Comparison of ENCODE assay signal across 22 cellular contexts in genomic region chr14:46368275-46368674, GRCh38.
DNase-seq lines count a peak whose midpoint lies in the region; ATAC-seq and TF ChIP-seq lines count a peak whose summit lies in the region.
"Had no signal": no experiment of that assay in that cellular context is flagged by ENCODE, and none has a peak within 500 bp of the region (broad histone marks: within the 10 kb centered on the region; RNA-seq: fewer than 3 reads in every experiment).

No MANE protein-coding gene starts in this region.

- H3K4ac ChIP-seq in mesendoderm (ENCODE audit: low read depth, low read length): peak overlapping the region; percentile 98

- H2BK5ac ChIP-seq in mesendoderm (ENCODE audit: low read length): peak overlapping the region; percentile 57

- no peak overlapping the region for H4K5ac ChIP-seq in mesendoderm (ENCODE audit: low read length)

- peaks cover 7% of the 10 kb centered on the region for H3K9me3 Mint-ChIP-seq in MCF 10A (ENCODE audit: unreplicated experiment)

- H3K79me2 ChIP-seq in mammary epithelial cell (ENCODE audit: insufficient read depth, low read length) (no peaks in the 10 kb centered on the region), mesendoderm (ENCODE audit: control insufficient read depth, insufficient read depth, low read length) (no peaks in the 10 kb centered on the region)

- no peaks in the 10 kb centered on the region for H3K4me1 ChIP-seq in mammary epithelial cell (ENCODE audit: insufficient read depth, low read length)
- H3K4me1 ChIP-seq in mesendoderm (ENCODE audit: control insufficient read depth, low read depth, low read length): peaks cover 4% of the 10 kb centered on the region
- H3K4me1 ChIP-seq in testis: no peaks in the 10 kb centered on the region

- no peaks in the 10 kb centered on the region for H3K36me3 Mint-ChIP-seq in MCF 10A (ENCODE audit: insufficient read depth, unreplicated experiment)
- H3K36me3 Mint-ChIP-seq: IgD-negative memory B cell had no signal

- no peak for TF ChIP-seq POLR2A in testis (IDR thresholded peaks at IDR 0.05)

- CTCF ChIA-PET in MCF 10A (lab: Yijun Ruan, JAX): no interaction called here
- CTCF ChIA-PET in mammary epithelial cell (lab: Charles Lee; ENCODE audit: low non-redundant PET): no interaction called here

- no peaks in the 10 kb centered on the region for H4K20me1 ChIP-seq in mammary epithelial cell (ENCODE audit: insufficient read depth, low read length)

- H3K27me3 ChIP-seq in mammary epithelial cell (ENCODE audit: insufficient read depth, low read length) (no peaks in the 10 kb centered on the region), mesendoderm (ENCODE audit: insufficient read depth, low read length, poor library complexity) (no peaks in the 10 kb centered on the region), testis (no peaks in the 10 kb centered on the region)

- H3K36me3 ChIP-seq in mammary epithelial cell (ENCODE audit: insufficient read depth, low read length) (no peaks in the 10 kb centered on the region), mesendoderm (ENCODE audit: control insufficient read depth, insufficient read depth, low read length) (no peaks in the 10 kb centered on the region), testis (ENCODE audit: low read depth, missing control alignments) (no peaks in the 10 kb centered on the region)

- intact Hi-C loops in MCF 10A (cut with micrococcal nuclease): no loop called here
- intact Hi-C loops in mammary epithelial cell (cut with micrococcal nuclease): no loop called here
- intact Hi-C loops in testis (cut with DNase I; ENCODE audit: low total_unique reads): no loop called here
- intact Hi-C loops in head of caudate nucleus (cut with DNase I): no loop called here

- H3K9me3 ChIP-seq in mammary epithelial cell (replicated peaks; ENCODE audit: insufficient read depth, low read length) (peaks cover 12% of the 10 kb centered on the region), testis (no peaks in the 10 kb centered on the region)
- H3K9me3 ChIP-seq: SK-N-SH had no signal

- no peak overlapping the region for H4K8ac ChIP-seq in mesendoderm (ENCODE audit: low read depth, low read length)

- POLR2A ChIA-PET in MCF 10A (lab: Yijun Ruan, JAX): no interaction called here

- no peaks in the 10 kb centered on the region for H3K79me1 ChIP-seq in mesendoderm (ENCODE audit: low read length)

- BruUV-seq in MCF 10A (replicated peaks; lab: Mats Ljungman, UMichigan): no TSS peak
- BruUV-seq in mammary epithelial cell (replicated peaks; lab: Mats Ljungman, UMichigan): no TSS peak

- DNase-seq in MCF 10A (ENCODE audit: unreplicated experiment): peak; percentile 5
- DNase-seq in mammary epithelial cell: no peak
- DNase-seq in RKO (ENCODE audit: low spot score): peak; percentile 9
- DNase-seq in mesendoderm: peak; percentile 21
- DNase-seq in testis: peak; percentile 34
- no peak for DNase-seq in head of caudate nucleus
- no peak for DNase-seq in SKM-1 treated with dmso at 0.1 percent for 144 hours (lab: John Stamatoyannopoulos, UW; ENCODE audit: unreplicated experiment)
- DNase-seq: AML-193, H7, Karpas-422, MM.1S, NCI-H1092 treated with DMSO at 0.1 percent for 48 hours, NCI-H146, NCI-H2081, NCI-H2171 treated with DMSO at 0.1 percent for 48 hours, RPMI8226, SHP77 treated with DMSO at 0.1 percent for 48 hours, SK-N-SH had no signal

- dilution Hi-C loops in mammary epithelial cell (cut with HindIII; ENCODE audit: low sequenced_read_pairs): no loop called here

- no peak overlapping the region for H3K27ac Mint-ChIP-seq in MCF 10A (ENCODE audit: low read depth, unreplicated experiment)
- H3K27ac Mint-ChIP-seq: IgD-negative memory B cell had no signal

- H3K4me2 ChIP-seq in mammary epithelial cell (ENCODE audit: insufficient read depth, low read depth, low read length) (no peak overlapping the region), mesendoderm (ENCODE audit: low read length) (no peak overlapping the region)
- H3K4me2 ChIP-seq: SK-N-SH had no signal

- no peak overlapping the region for H2BK15ac ChIP-seq in mesendoderm (replicated peaks; ENCODE audit: low read depth)

- WGBS in mammary epithelial cell (ENCODE audit: low coverage, missing lambda C conversion rate): 39% methylated on average over 3 of the region's 3 CpGs
- no CpG with 5 or more reads among the region's 3 CpGs for WGBS in mesendoderm (ENCODE audit: extremely low coverage, insufficient coverage, low lambda C conversion rate)
- 53 to 60% methylated on average over 3 of the region's 3 CpGs for WGBS in testis, 2 donors

- no peak overlapping the region for H2AFZ ChIP-seq in mammary epithelial cell (ENCODE audit: low read depth, low read length)

- no peak for TF ChIP-seq CTCF in MCF 10A (IDR thresholded peaks at IDR 0.05; ENCODE audit: unreplicated experiment)
- TF ChIP-seq CTCF in mammary epithelial cell (conservative IDR thresholded peaks at IDR 0.05 in 1 of 2, IDR thresholded peaks at IDR 0.05 in 1 of 2; ENCODE audit: extremely low read depth in 1 of 2, insufficient read depth in 1 of 2, low read depth in 1 of 2, low read length in 2 of 2): no peak
- TF ChIP-seq CTCF in testis (IDR thresholded peaks at IDR 0.05): no peak

- in situ Hi-C loops in mammary epithelial cell (cut with MboI; ENCODE audit: low sequenced_read_pairs in 2 of 2): no loop called here

- H3K9ac ChIP-seq in mammary epithelial cell (ENCODE audit: insufficient read depth, low read length): no peak overlapping the region
- no peak overlapping the region for H3K9ac ChIP-seq in mesendoderm (ENCODE audit: low read length)
- H3K9ac ChIP-seq: SK-N-SH had no signal

- H2AK5ac ChIP-seq in mesendoderm (ENCODE audit: low read length): peak overlapping the region; percentile 41

- H3K27ac ChIP-seq in mammary epithelial cell (ENCODE audit: insufficient read depth, low read depth, low read length) (no peak overlapping the region), mesendoderm (ENCODE audit: low read depth, low read length) (peak overlapping the region; percentile 0), testis (no peak overlapping the region)
- H3K27ac ChIP-seq: 22Rv1, HL-60 had no signal

- peaks cover 18% of the 10 kb centered on the region for H3K27me3 Mint-ChIP-seq in MCF 10A (ENCODE audit: insufficient read depth, unreplicated experiment)
- H3K27me3 Mint-ChIP-seq: IgD-negative memory B cell had no signal

- ATAC-seq in GM21515 (IDR thresholded peaks at IDR 0.05; ENCODE audit: unreplicated experiment): no peak

- H3K4me1 Mint-ChIP-seq in MCF 10A (ENCODE audit: insufficient read depth, unreplicated experiment): no peaks in the 10 kb centered on the region
- H3K4me1 Mint-ChIP-seq: IgD-negative memory B cell had no signal

- peak overlapping the region; percentile 11 for H3K18ac ChIP-seq in mesendoderm (ENCODE audit: low read length)

- H3K4me3 ChIP-seq in mammary epithelial cell (replicated peaks in 1 of 3; ENCODE audit: insufficient read depth in 1 of 3, low read depth in 2 of 3, low read length in 3 of 3): no peak overlapping the region
- no peak overlapping the region for H3K4me3 ChIP-seq in mesendoderm (ENCODE audit: low read length)
- H3K4me3 ChIP-seq in testis: no peak overlapping the region

- H3K56ac ChIP-seq in mesendoderm (ENCODE audit: low read length): peak overlapping the region; percentile 38

- no peak overlapping the region for H2BK120ac ChIP-seq in mesendoderm (ENCODE audit: low read depth, low read length)

- H3K4me3 Mint-ChIP-seq in MCF 10A (ENCODE audit: unreplicated experiment): no peak overlapping the region
- H3K4me3 Mint-ChIP-seq: IgD-negative memory B cell had no signal

- H3K23ac ChIP-seq in mesendoderm (ENCODE audit: low read length): no peak overlapping the region

Comparison
In these comparisons a context has a peak if more than half of its experiments do, and no peak if none do; other contexts are left out.
1. DNase-seq: peak in MCF 10A (single experiment), RKO (single experiment), mesendoderm (single experiment) and testis (single experiment); none in mammary epithelial cell (single experiment), head of caudate nucleus (0 of 42) and SKM-1 treated with dmso at 0.1 percent for 144 hours (single experiment).